Comparison of ENCODE assay signal across 1 cellular context in the genomic region with DNA sequence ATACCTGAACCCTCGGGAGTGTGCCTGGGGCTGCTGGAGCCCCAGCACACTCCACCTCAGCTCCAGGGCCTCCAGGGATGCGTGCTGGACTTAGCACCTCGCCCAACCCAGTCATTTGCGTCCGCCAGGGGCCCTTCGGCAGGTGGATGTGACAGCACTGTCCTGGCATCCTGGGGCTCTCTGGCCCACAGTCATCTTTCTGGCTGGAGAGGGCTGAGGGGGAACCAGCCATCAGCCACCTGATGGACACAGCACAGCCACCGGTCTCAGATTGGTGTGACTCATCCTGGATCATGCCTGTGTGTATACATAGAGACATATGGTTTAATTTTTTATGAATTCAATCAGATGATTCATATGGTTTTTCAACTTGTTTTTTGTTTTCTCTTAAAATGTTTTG.
TF ChIP-seq lines count a peak whose summit lies in the region.

No MANE protein-coding gene starts in this region.

TF ChIP-seq in K562, 482 proteins besides CTCF, POLR2A, EP300 and RAD21:
- TF ChIP-seq HMGN3 (IDR thresholded peaks at IDR 0.05; ENCODE audit: borderline replicate concordance, extremely low read depth, insufficient read length, low read depth, low read length) (peak; percentile 42), BDP1 (IDR thresholded peaks at IDR 0.05; ENCODE audit: insufficient read depth, insufficient read length) (no peak)
TF ChIP-seq in K562: peak in this region for 1.
